10 cellular contexts compared by ENCODE assay signal in genomic region chr9:87500491-87500890, GRCh38. TPM values are rescaled to one million over a fixed set of nuclear protein-coding genes. Genes with fewer than 3 reads are reported as not detected.
DNase-seq lines count a peak whose midpoint lies in the region; ATAC-seq and TF ChIP-seq lines count a peak whose summit lies in the region.
"Had no signal": no experiment of that assay in that cellular context is flagged by ENCODE, and none has a peak within 500 bp of the region (broad histone marks: within the 10 kb centered on the region; RNA-seq: fewer than 3 reads in every experiment).

No MANE protein-coding gene starts in this region.

- no peaks in the 10 kb centered on the region for H3K9me3 ChIP-seq in sigmoid colon

- DNase-seq in DMS53 (lab: John Stamatoyannopoulos, UW), result peak; percentile 4
- no peak for DNase-seq in DMS53 treated with DMSO at 0.1 percent for 48 hours (lab: John Stamatoyannopoulos, UW; ENCODE audit: unreplicated experiment)
- DNase-seq in OCI-M1 (lab: John Stamatoyannopoulos, UW), result peak; percentile 71
- no peak for DNase-seq in epithelial cell of proximal tubule (ENCODE audit: low read depth)
- DNase-seq in sigmoid colon, result no peak
- no peak for DNase-seq in effector CD4-positive, alpha-beta T cell
- DNase-seq: anterior cingulate cortex, foreskin fibroblast had no signal

- TF ChIP-seq CTCF in epithelial cell of proximal tubule (conservative IDR thresholded peaks at IDR 0.05; ENCODE audit: low read depth, low read length) (peak; percentile 32), sigmoid colon (IDR thresholded peaks at IDR 0.05) (peak in 1 of 4 experiments; percentile 47)

- H3K4me3 ChIP-seq in epithelial cell of proximal tubule (ENCODE audit: low read depth, low read length) (peak overlapping the region; percentile 83), sigmoid colon (peak overlapping the region in 3 of 4 donors; percentile 88 to 95 (median 93))

- no peaks in the 10 kb centered on the region for H3K27me3 ChIP-seq in sigmoid colon

- no peaks in the 10 kb centered on the region for H3K36me3 ChIP-seq in sigmoid colon

- H3K27ac ChIP-seq in sigmoid colon, result peak overlapping the region; percentile 85 to 94 (median 91)

- no peak for TF ChIP-seq POLR2A in sigmoid colon (IDR thresholded peaks at IDR 0.05)

- peaks cover 0 to 60% (median 47%) of the 10 kb centered on the region in 4 donors for H3K4me1 ChIP-seq in sigmoid colon

- no peak for ATAC-seq in GM18517 (IDR thresholded peaks at IDR 0.05; ENCODE audit: unreplicated experiment)
- no peak for ATAC-seq in HG03520 (IDR thresholded peaks at IDR 0.05; ENCODE audit: unreplicated experiment)

- intact Hi-C loops in sigmoid colon (cut with DNase I), result no loop called here

- no peak for TF ChIP-seq EP300 in sigmoid colon (IDR thresholded peaks at IDR 0.05)

- 35 to 65% methylated on average over 5 of the region's 5 CpGs for WGBS in sigmoid colon, 2 donors

RNA-seq across cellular contexts. Expression of gene DAPK1, which starts 2.8 kb away (rescaled TPM):
- total RNA-seq in epithelial cell of proximal tubule, result 45.5 and 46.3 TPM in 2 replicates
- 10 to 100 TPM; 78.1 to 92.5 (median 84.4) TPM for total RNA-seq in sigmoid colon
- polyA plus RNA-seq in sigmoid colon, result 1 to 10 TPM; 4.8 to 7.1 (median 5.5) TPM

Comparison
In these comparisons a context has a peak if more than half of its experiments do, and no peak if none do; other contexts are left out.
1. DNase-seq: peak in DMS53 (single experiment) and OCI-M1 (single experiment); none in DMS53 treated with DMSO at 0.1 percent for 48 hours (single experiment), epithelial cell of proximal tubule (single experiment), sigmoid colon (single experiment) and effector CD4-positive, alpha-beta T cell (single experiment).